8 cellular contexts compared by ENCODE assay signal in genomic region chr17:40417258-40417608, GRCh38. TPM values are rescaled to one million over a fixed set of nuclear protein-coding genes. Genes with fewer than 3 reads are reported as not detected.
DNase-seq lines count a peak whose midpoint lies in the region; ATAC-seq and TF ChIP-seq lines count a peak whose summit lies in the region.

No MANE protein-coding gene starts in this region.

- WGBS in testis, 2 donors, result 0 to 2% methylated on average over 10 to 21 of the region's 21 CpGs

- peak overlapping the region; percentile 99 for H3K4me3 Mint-ChIP-seq in activated CD4-positive, alpha-beta memory T cell treated with anti-CD3 and anti-CD28 coated beads for 36 hours

- peak; percentile 11 for ATAC-seq in GM18907 (IDR thresholded peaks at IDR 0.05; ENCODE audit: unreplicated experiment)

- H3K27ac ChIP-seq in KOPT-K1 (ENCODE audit: low read depth, low read length, poor library complexity, severe bottlenecking), result peak overlapping the region; percentile 92
- H3K27ac ChIP-seq in testis, result peak overlapping the region; percentile 42 to 74

- POLR2A ChIA-PET in activated CD4-positive, alpha-beta memory T cell treated with anti-CD3 and anti-CD28 coated beads for 36 hours (lab: Charles Lee), result interaction anchor here (0.9 to 2.0 kb wide), 12 partner anchors 10 to 146 kb away, joined by 3 to 16 read pairs (median 4); partner anchors contain the start of gene CDC6

- H3K9me3 Mint-ChIP-seq in activated CD4-positive, alpha-beta memory T cell treated with anti-CD3 and anti-CD28 coated beads for 36 hours, result no peaks in the 10 kb centered on the region

- peak overlapping the region; percentile 58 to 74 for H3K4me3 ChIP-seq in testis

- no peaks in the 10 kb centered on the region for H3K27me3 ChIP-seq in testis

- peak overlapping the region; percentile 89 for H3K27ac Mint-ChIP-seq in activated CD4-positive, alpha-beta memory T cell treated with anti-CD3 and anti-CD28 coated beads for 36 hours

- CTCF ChIA-PET in activated CD4-positive, alpha-beta memory T cell treated with anti-CD3 and anti-CD28 coated beads for 36 hours (lab: Charles Lee), result interaction anchor here (0.6 to 6.5 kb wide), 19 partner anchors 10 to 203 kb away, joined by 3 to 99 read pairs (median 7); partner anchors contain the start of gene IGFBP4

- peaks cover 36% of the 10 kb centered on the region for H3K36me3 Mint-ChIP-seq in activated CD4-positive, alpha-beta memory T cell treated with anti-CD3 and anti-CD28 coated beads for 36 hours

- DNase-seq in AML-193 (lab: John Stamatoyannopoulos, UW), result peak; percentile 40 to 51
- no peak for DNase-seq in activated CD4-positive, alpha-beta memory T cell treated with anti-CD3 and anti-CD28 coated beads for 36 hours
- DNase-seq in islet precursor cell, result peak; percentile 72
- DNase-seq in testis, result peak; percentile 33
- DNase-seq in mesenteric fat pad (ENCODE audit: low spot score), result no peak
- DNase-seq in cortex of kidney (lab: John Stamatoyannopoulos, UW), result no peak

- intact Hi-C loops in activated CD4-positive, alpha-beta memory T cell treated with anti-CD3 and anti-CD28 coated beads for 36 hours (cut with micrococcal nuclease), result loop anchor here (1.0 to 5.0 kb wide), 4 partner anchors 45 to 193 kb away; no protein-coding TSS in a partner anchor
- intact Hi-C loops in testis (cut with DNase I; ENCODE audit: low total_unique reads), result loop anchor here (10.0 kb wide), 1 partner anchor 112 kb away; the partner anchor contains the start of gene RARA

- H3K36me3 ChIP-seq in KOPT-K1 (ENCODE audit: insufficient read depth, low read length) (peaks cover 47% of the 10 kb centered on the region), testis (ENCODE audit: low read depth, missing control alignments) (no peaks in the 10 kb centered on the region)

- H3K9me3 ChIP-seq in KOPT-K1 (ENCODE audit: insufficient read depth, low read length, poor library complexity, severe bottlenecking), result no peaks in the 10 kb centered on the region
- no peaks in the 10 kb centered on the region for H3K9me3 ChIP-seq in testis

- no peak for TF ChIP-seq CTCF in testis (IDR thresholded peaks at IDR 0.05)

- H3K4me1 Mint-ChIP-seq in activated CD4-positive, alpha-beta memory T cell treated with anti-CD3 and anti-CD28 coated beads for 36 hours (ENCODE audit: low read depth), result peaks cover 30% of the 10 kb centered on the region

- H3K27me3 Mint-ChIP-seq in activated CD4-positive, alpha-beta memory T cell treated with anti-CD3 and anti-CD28 coated beads for 36 hours, result no peaks in the 10 kb centered on the region

- peaks cover 6% of the 10 kb centered on the region for H3K4me1 ChIP-seq in testis

- TF ChIP-seq POLR2A in testis (IDR thresholded peaks at IDR 0.05), result no peak

RNA-seq across cellular contexts. Expression of gene TOP2A, which starts 0.5 kb away (rescaled TPM):
- total RNA-seq in activated CD4-positive, alpha-beta memory T cell treated with anti-CD3 and anti-CD28 coated beads for 36 hours, result 100 to 1,000 TPM; 301 to 311 TPM
- total RNA-seq in testis (10 to 100 TPM; 65.0 to 94.9 TPM), mesenteric fat pad (0.48 TPM)
- polyA plus RNA-seq in testis (ENCODE audit: insufficient read depth, low read depth, low replicate concordance), result 75.3 TPM

RNA-seq across cellular contexts. Expression of gene IGFBP4, which starts 26.0 kb away (rescaled TPM):
- total RNA-seq in activated CD4-positive, alpha-beta memory T cell treated with anti-CD3 and anti-CD28 coated beads for 36 hours, result 10 to 100 TPM; 14.6 to 15.5 TPM
- total RNA-seq in testis, result 10 to 100 TPM; 67.9 to 76.7 TPM
- 317 TPM for polyA plus RNA-seq in testis (ENCODE audit: insufficient read depth, low read depth, low replicate concordance)
- 1,107 TPM for total RNA-seq in mesenteric fat pad

RNA-seq across cellular contexts. Expression of gene GJD3, which starts 52.7 kb away (rescaled TPM):
- total RNA-seq in activated CD4-positive, alpha-beta memory T cell treated with anti-CD3 and anti-CD28 coated beads for 36 hours, result under 1 TPM in 1 of 2 experiments, not detected in 1; 0.27 TPM
- total RNA-seq in testis (1 to 10 TPM; 2.1 to 2.6 TPM), mesenteric fat pad (0.77 TPM)
- not detected for polyA plus RNA-seq in testis (ENCODE audit: insufficient read depth, low read depth, low replicate concordance)

Comparison
In these comparisons a context has a peak if more than half of its experiments do, and no peak if none do; other contexts are left out.
1. DNase-seq: peak in AML-193 (2 of 2), islet precursor cell (single experiment) and testis (single experiment); none in activated CD4-positive, alpha-beta memory T cell treated with anti-CD3 and anti-CD28 coated beads for 36 hours (single experiment), mesenteric fat pad (single experiment) and cortex of kidney (single experiment).
2. RNA of gene TOP2A, which starts 0.5 kb away (total RNA-seq): 301 to 311 TPM in activated CD4-positive, alpha-beta memory T cell treated with anti-CD3 and anti-CD28 coated beads for 36 hours and 65.0 to 94.9 TPM in testis; 0.48 TPM in mesenteric fat pad (single experiment); every median in the first group is over 10 times any median in the second.
3. RNA of gene IGFBP4, which starts 26.0 kb away (total RNA-seq): 1,107 TPM in mesenteric fat pad (single experiment); 67.9 to 76.7 TPM in testis and 14.6 to 15.5 TPM in activated CD4-positive, alpha-beta memory T cell treated with anti-CD3 and anti-CD28 coated beads for 36 hours; every median in the first group is over 10 times any median in the second.